ENCODE assay signal across 17 cellular contexts in the genomic region with DNA sequence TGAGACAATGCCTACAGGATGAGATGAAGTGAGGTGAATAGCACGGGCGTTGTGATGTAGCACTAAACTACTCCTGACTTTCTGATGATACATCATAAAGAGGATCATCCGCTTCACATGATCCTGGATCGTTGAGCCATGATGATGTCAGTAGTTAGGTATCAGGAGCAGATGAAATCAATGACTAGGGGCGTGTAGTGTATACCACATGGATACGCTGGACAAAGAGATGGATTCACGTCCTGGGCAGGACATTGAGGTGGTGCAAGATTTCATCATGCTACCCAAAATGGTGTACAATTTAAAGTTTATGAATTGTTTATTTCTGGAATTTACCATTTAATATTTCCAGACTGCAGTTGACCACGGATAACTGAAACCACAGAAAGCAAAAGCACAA.
"Had no signal": no experiment of that assay in that cellular context is flagged by ENCODE, and none has a peak within 500 bp of the region (broad histone marks: within the 10 kb centered on the region; RNA-seq: fewer than 3 reads in every experiment).

No MANE protein-coding gene starts in this region.

- H3K27me3 Mint-ChIP-seq: stimulated activated naive CD8-positive, alpha-beta T cell treated with anti-CD3 and anti-CD28 coated beads, Interleukin-15, amount 100 ng/mL, for 72 hours had no signal

- H3K4me3 Mint-ChIP-seq: activated CD4-positive, alpha-beta memory T cell treated with anti-CD3 and anti-CD28 coated beads for 36 hours; endodermal cell; stimulated activated naive CD8-positive, alpha-beta T cell treated with anti-CD3 and anti-CD28 coated beads, Interleukin-15, amount 100 ng/mL, for 72 hours; T-helper 2 cell treated with Interferon-gamma antibody and Interleukin-4, amounts not matched to agents 5 μg/mL and 100 μg/mL, for 36 hours had no signal

- H3K36me3 ChIP-seq: brain microvascular endothelial cell, heart right ventricle, left ventricle myocardium inferior, right atrium auricular region, suprapubic skin, transverse colon, vagina had no signal

- H3K9me3 Mint-ChIP-seq: activated CD4-positive, alpha-beta memory T cell treated with anti-CD3 and anti-CD28 coated beads for 36 hours; endodermal cell; stimulated activated naive CD8-positive, alpha-beta T cell treated with anti-CD3 and anti-CD28 coated beads, Interleukin-15, amount 100 ng/mL, for 72 hours; T-helper 2 cell treated with Interferon-gamma antibody and Interleukin-4, amounts not matched to agents 5 μg/mL and 100 μg/mL, for 36 hours had no signal

- H3K36me3 Mint-ChIP-seq: activated CD4-positive, alpha-beta memory T cell treated with anti-CD3 and anti-CD28 coated beads for 36 hours had no signal

- H3K27ac ChIP-seq: brain microvascular endothelial cell, dorsolateral prefrontal cortex, heart right ventricle, left ventricle myocardium inferior, right atrium auricular region, skin epidermis, suprapubic skin, transverse colon, vagina had no signal

- H3K27ac Mint-ChIP-seq: activated CD4-positive, alpha-beta memory T cell treated with anti-CD3 and anti-CD28 coated beads for 36 hours; endodermal cell; progenitor cell of endocrine pancreas; stimulated activated naive CD8-positive, alpha-beta T cell treated with anti-CD3 and anti-CD28 coated beads, Interleukin-15, amount 100 ng/mL, for 72 hours; T-helper 2 cell treated with Interferon-gamma antibody and Interleukin-4, amounts not matched to agents 5 μg/mL and 100 μg/mL, for 36 hours had no signal

- H3K4me1 Mint-ChIP-seq: endodermal cell; stimulated activated naive CD8-positive, alpha-beta T cell treated with anti-CD3 and anti-CD28 coated beads, Interleukin-15, amount 100 ng/mL, for 72 hours had no signal

- H3K9me3 ChIP-seq: left ventricle myocardium inferior, right atrium auricular region, suprapubic skin, transverse colon, vagina had no signal

- ATAC-seq: heart right ventricle; stimulated activated naive CD8-positive, alpha-beta T cell treated with anti-CD3 and anti-CD28 coated beads, Interleukin-15, amount 100 ng/mL, for 72 hours had no signal

- DNase-seq: activated CD4-positive, alpha-beta memory T cell treated with anti-CD3 and anti-CD28 coated beads for 36 hours; brain microvascular endothelial cell; central memory CD4-positive, alpha-beta T cell; dorsolateral prefrontal cortex; endodermal cell; heart right ventricle; kidney glomerular epithelial cell; left ventricle myocardium inferior; stimulated activated CD4-positive, alpha-beta T cell treated with anti-CD3 and anti-CD28 coated beads, Interleukin-2, amount 100 ng/mL, for 48 hours; stimulated activated naive CD8-positive, alpha-beta T cell treated with anti-CD3 and anti-CD28 coated beads, Interleukin-15, amount 100 ng/mL, for 72 hours; transverse colon had no signal
